ENCODE assay signal across 1 cellular context in the genomic region with DNA sequence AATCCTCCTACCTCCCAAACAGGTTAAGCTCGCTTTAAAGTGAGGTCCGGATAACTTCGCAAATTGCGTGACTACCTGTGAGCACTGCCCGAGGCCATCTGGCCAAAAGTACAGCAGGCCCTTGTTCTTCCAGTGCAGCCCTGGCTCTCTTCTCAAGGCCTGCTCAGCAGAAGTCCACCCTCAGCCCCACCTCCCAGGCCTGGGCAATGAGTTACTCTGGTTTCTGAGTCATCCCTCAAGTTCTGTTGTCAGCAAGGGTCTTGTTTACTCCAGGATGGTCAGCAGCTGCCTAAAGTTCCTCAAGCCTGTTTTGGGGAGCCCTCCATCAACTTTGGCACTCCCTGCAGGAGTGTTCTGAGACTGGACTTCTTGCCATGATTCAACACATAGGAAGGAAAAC.
TF ChIP-seq lines count a peak whose summit lies in the region.

No MANE protein-coding gene starts in this region.

TF ChIP-seq in GM23338, 12 proteins besides CTCF, POLR2A, EP300 and RAD21 (continued from another document):
- TF ChIP-seq REST (IDR thresholded peaks at IDR 0.05; ENCODE audit: unreplicated experiment), result no peak
- TF ChIP-seq ZNF462 (CRISPR knock-in tag; IDR thresholded peaks at IDR 0.05), result no peak
- TF ChIP-seq CREB1 (CRISPR knock-in tag; IDR thresholded peaks at IDR 0.05; ENCODE audit: low read depth), result no peak
- no peak for TF ChIP-seq ZNF331 (CRISPR knock-in tag; IDR thresholded peaks at IDR 0.05; ENCODE audit: low read depth)
- TF ChIP-seq JUNB (IDR thresholded peaks at IDR 0.05; ENCODE audit: unreplicated experiment), result no peak
- TF ChIP-seq, protein P1, sequence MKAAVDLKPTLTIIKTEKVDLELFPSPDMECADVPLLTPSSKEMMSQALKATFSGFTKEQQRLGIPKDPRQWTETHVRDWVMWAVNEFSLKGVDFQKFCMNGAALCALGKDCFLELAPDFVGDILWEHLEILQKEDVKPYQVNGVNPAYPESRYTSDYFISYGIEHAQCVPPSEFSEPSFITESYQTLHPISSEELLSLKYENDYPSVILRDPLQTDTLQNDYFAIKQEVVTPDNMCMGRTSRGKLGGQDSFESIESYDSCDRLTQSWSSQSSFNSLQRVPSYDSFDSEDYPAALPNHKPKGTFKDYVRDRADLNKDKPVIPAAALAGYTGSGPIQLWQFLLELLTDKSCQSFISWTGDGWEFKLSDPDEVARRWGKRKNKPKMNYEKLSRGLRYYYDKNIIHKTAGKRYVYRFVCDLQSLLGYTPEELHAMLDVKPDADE (IDR thresholded peaks at IDR 0.05), result no peak
